ENCODE assay signal across 18 cellular contexts in the genomic region with DNA sequence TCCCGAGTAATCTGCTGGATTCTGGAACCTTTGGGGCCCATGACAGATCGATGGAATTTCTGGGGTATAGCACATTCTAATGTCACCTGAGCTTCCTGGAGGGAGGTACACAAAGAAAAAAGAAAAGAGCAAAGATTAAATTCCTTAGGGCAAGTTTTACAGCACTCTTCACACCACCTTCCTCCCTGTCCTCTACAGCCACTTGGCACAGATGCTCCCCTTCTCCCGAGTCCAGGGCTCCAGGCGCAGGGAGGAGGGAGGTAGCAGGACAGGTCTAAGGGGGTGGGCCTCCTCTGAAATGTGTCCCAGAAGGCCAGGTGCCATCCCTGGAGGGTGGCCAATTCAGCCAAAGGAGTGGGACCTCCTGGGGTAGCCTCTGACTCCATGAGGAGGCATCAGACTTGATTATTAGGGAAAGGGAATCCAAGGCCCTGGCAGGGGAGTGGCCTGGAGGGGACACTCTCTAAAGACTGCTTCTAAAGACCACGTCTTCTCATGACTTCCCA. TPM values are rescaled to one million over a fixed set of nuclear protein-coding genes. Genes with fewer than 3 reads are reported as not detected.
DNase-seq lines count a peak whose midpoint lies in the region; ATAC-seq, FAIRE-seq and TF ChIP-seq lines count a peak whose summit lies in the region.
"Had no signal": no experiment of that assay in that cellular context is flagged by ENCODE, and none has a peak within 500 bp of the region (broad histone marks: within the 10 kb centered on the region; RNA-seq: fewer than 3 reads in every experiment).

No MANE protein-coding gene starts in this region.

- CTCF ChIA-PET in PC-9 (lab: Charles Lee) = no interaction called here

- peaks cover 98% of the 10 kb centered on the region for H3K36me3 Mint-ChIP-seq in activated T-cell treated with anti-CD3 and anti-CD28 coated beads, Interleukin-2, amount 50 U/mL, for 24 hours (ENCODE audit: low read depth)
- peaks cover 100% of the 10 kb centered on the region for H3K36me3 Mint-ChIP-seq in activated T-helper 17 cell treated with anti-CD3 and anti-CD28 coated beads, Interleukin-2, amount 50 U/mL, for 72 hours (ENCODE audit: low read depth)
- peaks cover 100% of the 10 kb centered on the region for H3K36me3 Mint-ChIP-seq in stimulated activated effector memory CD8-positive, alpha-beta T cell treated with anti-CD3 and anti-CD28 coated beads, Interleukin-12 subunit alpha, Interleukin-12 subunit beta, amount 100 ng/mL, for 72 hours

- no peak overlapping the region for H2AFZ ChIP-seq in PC-9

- H3K4me1 Mint-ChIP-seq in activated T-cell treated with anti-CD3 and anti-CD28 coated beads, Interleukin-2, amount 50 U/mL, for 24 hours (ENCODE audit: low read depth) = no peaks in the 10 kb centered on the region
- H3K4me1 Mint-ChIP-seq in activated T-helper 17 cell treated with anti-CD3 and anti-CD28 coated beads, Interleukin-2, amount 50 U/mL, for 72 hours = peaks cover 3% of the 10 kb centered on the region
- H3K4me1 Mint-ChIP-seq in stimulated activated effector memory CD8-positive, alpha-beta T cell treated with anti-CD3 and anti-CD28 coated beads, Interleukin-12 subunit alpha, Interleukin-12 subunit beta, amount 100 ng/mL, for 72 hours = no peaks in the 10 kb centered on the region
- H3K4me1 Mint-ChIP-seq: CD14-positive monocyte, H9 had no signal

- no peak overlapping the region for H3K4me3 Mint-ChIP-seq in activated T-cell treated with anti-CD3 and anti-CD28 coated beads, Interleukin-2, amount 50 U/mL, for 24 hours
- no peak overlapping the region for H3K4me3 Mint-ChIP-seq in activated T-helper 17 cell treated with anti-CD3 and anti-CD28 coated beads, Interleukin-2, amount 50 U/mL, for 72 hours
- no peak overlapping the region for H3K4me3 Mint-ChIP-seq in stimulated activated effector memory CD8-positive, alpha-beta T cell treated with anti-CD3 and anti-CD28 coated beads, Interleukin-12 subunit alpha, Interleukin-12 subunit beta, amount 100 ng/mL, for 72 hours
- H3K4me3 Mint-ChIP-seq: CD14-positive monocyte; CD4-positive, alpha-beta memory T cell; H9 had no signal

- H3K9ac ChIP-seq in kidney (ENCODE audit: low read length in 2 of 2) = no peak overlapping the region
- H3K9ac ChIP-seq: BLaER1 had no signal

- no peak for TF ChIP-seq CTCF in kidney (IDR thresholded peaks at IDR 0.05; ENCODE audit: borderline replicate concordance, extremely low read depth, insufficient read depth)
- TF ChIP-seq CTCF in PC-9 (conservative IDR thresholded peaks at IDR 0.05) = no peak

- no peaks in the 10 kb centered on the region; the same call in 1 of the 2 replicates for H3F3A ChIP-seq in PC-9 (ENCODE audit: insufficient read depth, low read depth)

- no peak overlapping the region for H3K4me2 ChIP-seq in PC-9
- H3K4me2 ChIP-seq: BLaER1 had no signal

- no peaks in the 10 kb centered on the region for H3K27me3 Mint-ChIP-seq in activated T-cell treated with anti-CD3 and anti-CD28 coated beads, Interleukin-2, amount 50 U/mL, for 24 hours
- no peaks in the 10 kb centered on the region for H3K27me3 Mint-ChIP-seq in activated T-helper 17 cell treated with anti-CD3 and anti-CD28 coated beads, Interleukin-2, amount 50 U/mL, for 72 hours
- H3K27me3 Mint-ChIP-seq: CD4-positive, alpha-beta memory T cell had no signal

- intact Hi-C loops in kidney (cut with DNase I) (no loop called here), PC-9 (cut with micrococcal nuclease; ENCODE audit: unreplicated experiment) (no loop called here)

- FAIRE-seq in kidney (lab: Jason Lieb, UNC) = no peak
- FAIRE-seq: GM19239, H1, HTR-8/SVneo had no signal

- H3K79me2 ChIP-seq in PC-9 (ENCODE audit: low read depth) = no peaks in the 10 kb centered on the region

- H3K36me3 ChIP-seq in kidney (ENCODE audit: control insufficient read depth in 1 of 2, insufficient read depth in 2 of 2, low read length in 2 of 2) (peaks cover 73 to 97% of the 10 kb centered on the region in 2 donors), PC-9 (ENCODE audit: low read depth) (peaks cover 59% of the 10 kb centered on the region)

- H3K27ac ChIP-seq in kidney (ENCODE audit: low read depth in 2 of 2, low read length in 2 of 2) = no peak overlapping the region
- H3K27ac ChIP-seq in PC-9 = no peak overlapping the region
- H3K27ac ChIP-seq: BLaER1 had no signal

- no peaks in the 10 kb centered on the region for H3K27me3 ChIP-seq in PC-9 (ENCODE audit: insufficient read depth, low read depth)
- H3K27me3 ChIP-seq: BLaER1 had no signal

- no peak for DNase-seq in activated T-cell treated with anti-CD3 and anti-CD28 coated beads, Interleukin-2, amount 50 U/mL, for 24 hours
- DNase-seq in activated T-cell treated with anti-CD3 and anti-CD28 coated beads, Interleukin-2, amount 50 U/mL, for 48 hours = no peak
- DNase-seq in kidney (peak; percentile 51), PC-9 (no peak), D341Med (ENCODE audit: low spot score) (no peak), NCI-H1092 (lab: John Stamatoyannopoulos, UW) (no peak)
- no peak for DNase-seq in stimulated activated effector memory CD8-positive, alpha-beta T cell treated with anti-CD3 and anti-CD28 coated beads, Interleukin-12 subunit alpha, Interleukin-12 subunit beta, amount 100 ng/mL, for 72 hours (ENCODE audit: low spot score in 2 of 2)
- DNase-seq: 8988T; CD4-positive, alpha-beta memory T cell; DMS79 treated with DMSO at 0.1 percent for 48 hours; GF-D8; H9 had no signal

- ATAC-seq in activated T-helper 17 cell treated with anti-CD3 and anti-CD28 coated beads, Interleukin-2, amount 50 U/mL, for 72 hours (replicated peaks) = no peak
- no peak for ATAC-seq in stimulated activated effector memory CD8-positive, alpha-beta T cell treated with anti-CD3 and anti-CD28 coated beads, Interleukin-12 subunit alpha, Interleukin-12 subunit beta, amount 100 ng/mL, for 72 hours

- peaks cover 59% of the 10 kb centered on the region for H4K20me1 ChIP-seq in PC-9 (ENCODE audit: insufficient read depth)

- H3K27ac Mint-ChIP-seq in activated T-cell treated with anti-CD3 and anti-CD28 coated beads, Interleukin-2, amount 50 U/mL, for 24 hours = peak overlapping the region; percentile 27
- peak overlapping the region; percentile 37 for H3K27ac Mint-ChIP-seq in activated T-helper 17 cell treated with anti-CD3 and anti-CD28 coated beads, Interleukin-2, amount 50 U/mL, for 72 hours
- peak overlapping the region; percentile 52 for H3K27ac Mint-ChIP-seq in stimulated activated effector memory CD8-positive, alpha-beta T cell treated with anti-CD3 and anti-CD28 coated beads, Interleukin-12 subunit alpha, Interleukin-12 subunit beta, amount 100 ng/mL, for 72 hours

- H3K4me3 ChIP-seq in kidney (ENCODE audit: low read length in 2 of 2) (no peak overlapping the region), PC-9 (no peak overlapping the region)
- H3K4me3 ChIP-seq: BLaER1 had no signal

- no peaks in the 10 kb centered on the region for H3K9me3 Mint-ChIP-seq in activated T-cell treated with anti-CD3 and anti-CD28 coated beads, Interleukin-2, amount 50 U/mL, for 24 hours
- no peaks in the 10 kb centered on the region for H3K9me3 Mint-ChIP-seq in activated T-helper 17 cell treated with anti-CD3 and anti-CD28 coated beads, Interleukin-2, amount 50 U/mL, for 72 hours
- H3K9me3 Mint-ChIP-seq in stimulated activated effector memory CD8-positive, alpha-beta T cell treated with anti-CD3 and anti-CD28 coated beads, Interleukin-12 subunit alpha, Interleukin-12 subunit beta, amount 100 ng/mL, for 72 hours = no peaks in the 10 kb centered on the region
- H3K9me3 Mint-ChIP-seq: CD14-positive monocyte; CD4-positive, alpha-beta memory T cell; H9 had no signal

- BruUV-seq in PC-9 (replicated peaks; lab: Mats Ljungman, UMichigan) = no TSS peak

- POLR2A ChIA-PET in PC-9 (lab: Charles Lee; ENCODE audit: unreplicated experiment) = no interaction called here

- H3K4me1 ChIP-seq in kidney (ENCODE audit: control insufficient read depth in 1 of 2, insufficient read depth in 1 of 2, low read depth in 1 of 2, low read length in 2 of 2) (no peaks in the 10 kb centered on the region), PC-9 (replicated peaks; ENCODE audit: insufficient read depth) (no peaks in the 10 kb centered on the region)
- H3K4me1 ChIP-seq: BLaER1 had no signal

- no peaks in the 10 kb centered on the region for H3K9me2 ChIP-seq in PC-9 (ENCODE audit: insufficient read depth)

- no peaks in the 10 kb centered on the region for H3K9me3 ChIP-seq in kidney (ENCODE audit: control insufficient read depth in 1 of 2, low read length in 2 of 2)
- no peaks in the 10 kb centered on the region for H3K9me3 ChIP-seq in PC-9 (ENCODE audit: insufficient read depth, low read depth)
- H3K9me3 ChIP-seq: BLaER1 had no signal

RNA-seq across cellular contexts. Expression of a gene that starts 50.3 kb away (rescaled TPM):
- 10 to 100 TPM in 1 of 2 donors, 1 to 10 TPM in 1; 1.6 to 12.8 TPM for total RNA-seq in activated T-helper 17 cell treated with anti-CD3 and anti-CD28 coated beads, Interleukin-2, amount 50 U/mL, for 72 hours
- total RNA-seq in kidney = 1.9 TPM
- 1.1 TPM for polyA plus RNA-seq in kidney (ENCODE audit: insufficient read depth, low read depth, low replicate concordance)
- 6.5 and 8.5 TPM in 2 replicates for total RNA-seq in PC-9 (2021)
- polyA plus RNA-seq: CD14-positive monocyte had no signal
